Comparison of ENCODE assay signal across 22 cellular contexts in the genomic region with DNA sequence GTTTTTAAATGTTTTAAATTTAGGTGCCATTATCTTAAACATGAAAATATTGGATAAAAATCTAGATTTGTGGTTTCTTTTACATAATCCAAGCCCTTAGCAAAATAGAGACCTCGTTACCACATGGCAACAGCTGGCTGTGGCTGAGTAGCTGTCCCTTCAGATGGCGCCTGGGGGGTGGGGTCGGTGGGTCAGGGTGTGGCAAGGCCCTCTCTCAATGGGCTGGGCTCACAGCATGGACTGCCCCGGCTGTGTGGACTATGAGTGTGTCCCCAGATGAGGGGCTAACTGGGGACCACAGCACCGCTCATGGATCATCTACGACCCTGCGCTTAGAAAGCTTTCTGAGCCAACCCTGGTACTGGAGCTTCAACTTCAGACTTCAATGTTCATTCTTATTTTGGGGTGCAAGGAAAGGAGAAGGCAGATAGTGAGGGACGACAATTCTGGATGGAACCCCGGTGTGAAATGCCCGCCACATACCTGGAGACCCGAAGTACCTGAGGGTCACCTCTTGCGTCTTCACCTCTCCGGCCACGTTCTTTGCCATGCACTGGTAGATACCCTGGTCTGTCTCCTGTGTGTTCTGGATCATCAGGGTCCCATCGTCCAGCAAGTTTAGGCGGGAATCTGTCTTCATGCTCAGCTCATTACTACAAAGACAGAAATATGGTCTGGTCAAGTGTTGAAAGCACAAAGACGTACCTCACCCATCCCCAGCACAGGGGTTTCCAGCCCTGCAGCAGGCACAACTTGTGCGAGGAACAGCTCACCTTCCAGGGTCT.
"Had no signal": no experiment of that assay in that cellular context is flagged by ENCODE, and none has a peak within 500 bp of the region (broad histone marks: within the 10 kb centered on the region; RNA-seq: fewer than 3 reads in every experiment).

No MANE protein-coding gene starts in this region.

- H3K27ac ChIP-seq: esophagus muscularis mucosa, gastrocnemius medialis, tibial nerve had no signal

- DNase-seq: activated CD4-positive, alpha-beta T cell treated with anti-CD3 and anti-CD28 coated beads for 36 hours; activated CD4-positive, alpha-beta T cell treated with anti-CD3 and anti-CD28 coated beads, Interleukin-2, amount 50 U/mL, for 4 hours; activated CD8-positive, alpha-beta memory T cell treated with anti-CD3 and anti-CD28 coated beads for 24 hours; activated CD8-positive, alpha-beta memory T cell treated with anti-CD3 and anti-CD28 coated beads, Interleukin-2, amount 50 U/mL, for 4 hours; activated T-cell treated with anti-CD3 and anti-CD28 coated beads, Interleukin-2, amount 50 U/mL, for 24 hours; aorta; central memory CD4-positive, alpha-beta T cell; effector memory CD8-positive, alpha-beta T cell; gastrocnemius medialis; hippocampal formation; left cardiac atrium; naive B cell; occipital lobe; retina; stimulated activated CD4-positive, alpha-beta T cell treated with anti-CD3 and anti-CD28 coated beads, Interleukin-12 subunit alpha, Interleukin-12 subunit beta, amount 100 ng/mL, for 4 hours; stimulated activated CD4-positive, alpha-beta T cell treated with anti-CD3 and anti-CD28 coated beads, Interleukin-4, amount 100 ng/mL, for 4 hours; T1000 had no signal

- H3K9me3 ChIP-seq: esophagus muscularis mucosa, gastrocnemius medialis, tibial nerve had no signal

- H3K4me3 ChIP-seq: esophagus muscularis mucosa, gastrocnemius medialis, tibial nerve had no signal

- H3K27me3 ChIP-seq: esophagus muscularis mucosa, gastrocnemius medialis, tibial nerve had no signal

- ATAC-seq: activated CD4-positive, alpha-beta T cell treated with anti-CD3 and anti-CD28 coated beads for 36 hours; activated naive CD4-positive, alpha-beta T cell treated with anti-CD3 and anti-CD28 coated beads, Interleukin-2, amount 50 U/mL, for 72 hours; activated T-helper 17 cell treated with anti-CD3 and anti-CD28 coated beads, Interleukin-2, amount 50 U/mL, for 72 hours; effector memory CD8-positive, alpha-beta T cell; gastrocnemius medialis; left cardiac atrium; WTC11 had no signal

- H3K36me3 ChIP-seq: gastrocnemius medialis had no signal

- H3K4me1 ChIP-seq: gastrocnemius medialis had no signal
